9 cellular contexts compared by ENCODE assay signal in genomic region chr1:230797376-230798186, GRCh38. TPM values are rescaled to one million over a fixed set of nuclear protein-coding genes. Genes with fewer than 3 reads are reported as not detected.
DNase-seq lines count a peak whose midpoint lies in the region; ATAC-seq and TF ChIP-seq lines count a peak whose summit lies in the region.
"Had no signal": no experiment of that assay in that cellular context is flagged by ENCODE, and none has a peak within 500 bp of the region (broad histone marks: within the 10 kb centered on the region; RNA-seq: fewer than 3 reads in every experiment).

No MANE protein-coding gene starts in this region.

- H3K9me3 Mint-ChIP-seq in nephron progenitor cell: peaks cover 3% of the 10 kb centered on the region
- no peaks in the 10 kb centered on the region for H3K9me3 Mint-ChIP-seq in natural killer cell

- DNase-seq in HEK293T (ENCODE audit: extremely low spot score) (peak; percentile 78), RPMI7951 (ENCODE audit: low read depth) (peak; percentile 70), esophagus squamous epithelium (lab: John Stamatoyannopoulos, UW) (no peak), nephron progenitor cell (peak; percentile 56), natural killer cell (no peak), NCI-H1105 treated with DMSO at 0.1 percent for 48 hours (lab: John Stamatoyannopoulos, UW) (no peak)

- POLR2A ChIA-PET in HEK293T (lab: Yijun Ruan, JAX): interaction anchor here (1.7 kb wide), 1 partner anchor 71 kb away, joined by 5 read pairs; the partner anchor contains the start of gene C1orf198

- H3K4me3 Mint-ChIP-seq in nephron progenitor cell: no peak overlapping the region
- H3K4me3 Mint-ChIP-seq in natural killer cell: no peak overlapping the region

- 47 to 50% methylated on average over 11 to 16 of the region's 18 CpGs for WGBS in esophagus squamous epithelium, 2 donors

- H3K4me1 ChIP-seq in esophagus squamous epithelium: no peaks in the 10 kb centered on the region

- H3K4me3 ChIP-seq in esophagus squamous epithelium: no peak overlapping the region

- intact Hi-C loops in esophagus squamous epithelium (cut with DNase I) (no loop called here), natural killer cell (cut with micrococcal nuclease) (no loop called here)

- H3K27ac ChIP-seq in C4-2B (no peak overlapping the region), esophagus squamous epithelium (no peak overlapping the region)
- H3K27ac ChIP-seq: neutrophil had no signal

- H3K27ac Mint-ChIP-seq in nephron progenitor cell (no peak overlapping the region), natural killer cell (no peak overlapping the region)

- H3K9me3 ChIP-seq in esophagus squamous epithelium: no peaks in the 10 kb centered on the region
- H3K9me3 ChIP-seq: neutrophil had no signal

- peaks cover 42% of the 10 kb centered on the region for H3K27me3 Mint-ChIP-seq in nephron progenitor cell (ENCODE audit: low read depth, poor library complexity)
- H3K27me3 Mint-ChIP-seq in natural killer cell (ENCODE audit: low read depth in 2 of 2): peaks cover 18 to 27% of the 10 kb centered on the region in 2 donors

- ATAC-seq in natural killer cell: no peak
- no peak for ATAC-seq in HG03354 (IDR thresholded peaks at IDR 0.05; ENCODE audit: poor library complexity, severe bottlenecking, unreplicated experiment)

- H3K4me1 Mint-ChIP-seq in nephron progenitor cell (no peaks in the 10 kb centered on the region), natural killer cell (no peaks in the 10 kb centered on the region)

- no peak for TF ChIP-seq POLR2A in esophagus squamous epithelium (IDR thresholded peaks at IDR 0.05)

- CTCF ChIA-PET in HEK293T (lab: Yijun Ruan, JAX): interaction anchor here (1.0 to 1.3 kb wide), 4 partner anchors 8 to 414 kb away, joined by 3 to 4 read pairs (median 4); no protein-coding TSS in a partner anchor

- H3K36me3 Mint-ChIP-seq in nephron progenitor cell (ENCODE audit: low read depth) (no peaks in the 10 kb centered on the region), natural killer cell (no peaks in the 10 kb centered on the region)

- H3K36me3 ChIP-seq in esophagus squamous epithelium: no peaks in the 10 kb centered on the region
- H3K36me3 ChIP-seq: neutrophil had no signal

- TF ChIP-seq CTCF in C4-2B (conservative IDR thresholded peaks at IDR 0.05): peak; percentile 85
- peak in 5 of 6 experiments; percentile 50 to 68 (median 56) for TF ChIP-seq CTCF in esophagus squamous epithelium (IDR thresholded peaks at IDR 0.05)
- TF ChIP-seq CTCF in nephron progenitor cell (IDR thresholded peaks at IDR 0.05): peak; percentile 60
- TF ChIP-seq CTCF in natural killer cell (IDR thresholded peaks at IDR 0.05): no peak

- H3K27me3 ChIP-seq in esophagus squamous epithelium: peaks cover 0 to 22% (median 0%) of the 10 kb centered on the region in 4 donors

TF ChIP-seq in HEK293T, 16 proteins besides CTCF, POLR2A, EP300 and RAD21:
- TF ChIP-seq L3MBTL2 (conservative IDR thresholded peaks at IDR 0.05): no peak
- TF ChIP-seq BHLHE40 (IDR thresholded peaks at IDR 0.05; ENCODE audit: borderline replicate concordance): no peak
- no peak for TF ChIP-seq LEF1 (IDR thresholded peaks at IDR 0.05; ENCODE audit: borderline replicate concordance)

RNA-seq across cellular contexts. Expression of gene CAPN9, which starts 50.4 kb away (rescaled TPM):
- 0.12 TPM in 1 of 2 replicates, not detected in the other for total RNA-seq in RPMI7951 (2014; rRNA removed; shearing (Covaris generic))
- under 1 TPM in 1 of 4 donors, not detected in 3; 0.38 TPM for total RNA-seq in esophagus squamous epithelium
- total RNA-seq in natural killer cell: not detected

Comparison
In these comparisons a context has a peak if more than half of its experiments do, and no peak if none do; other contexts are left out.
1. DNase-seq: peak in HEK293T (single experiment), RPMI7951 (single experiment) and nephron progenitor cell (single experiment); none in esophagus squamous epithelium (single experiment), natural killer cell (single experiment) and NCI-H1105 treated with DMSO at 0.1 percent for 48 hours (single experiment).